Comparison of ENCODE assay signal across 10 cellular contexts in the genomic region with DNA sequence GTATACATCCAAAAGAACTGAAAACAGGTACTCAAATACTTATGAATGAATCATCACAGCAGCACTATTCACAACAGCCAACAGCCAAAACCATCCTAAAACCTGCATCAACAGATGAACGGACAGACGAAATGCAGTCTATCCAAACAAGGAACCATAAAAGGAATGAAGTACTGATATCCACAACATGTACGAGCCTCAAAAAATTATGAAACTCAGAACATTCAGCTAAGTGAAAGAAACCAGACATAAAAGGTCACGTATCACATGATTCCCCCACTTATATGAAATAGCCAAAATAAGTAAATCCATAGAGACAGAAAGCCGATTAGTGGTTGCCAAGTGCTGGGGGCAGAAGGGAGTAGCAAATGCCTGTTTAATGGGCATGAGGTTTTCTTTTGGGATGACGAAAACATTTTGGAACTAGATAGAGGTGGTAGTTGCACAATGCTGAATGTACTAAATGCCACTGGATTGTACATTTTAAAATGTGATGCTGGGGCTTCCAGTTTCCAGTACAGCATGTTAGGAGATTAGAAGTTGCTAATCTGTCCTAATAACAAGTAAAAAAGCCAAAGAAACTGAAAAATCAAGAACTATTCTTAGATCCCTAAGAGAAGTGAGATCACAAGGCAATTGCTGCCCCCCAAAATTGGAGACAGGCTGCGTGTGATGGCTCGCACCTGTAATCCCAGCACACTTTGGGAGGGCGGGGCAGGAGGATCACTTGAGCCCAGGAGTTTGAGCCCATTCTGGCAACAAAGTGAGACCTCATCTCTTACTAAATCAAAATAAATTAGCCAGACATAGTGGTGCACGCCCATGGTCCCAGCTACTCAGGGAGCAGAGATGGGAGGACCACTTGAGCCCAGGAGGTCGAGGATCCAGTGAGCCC. TPM values are rescaled to one million over a fixed set of nuclear protein-coding genes. Genes with fewer than 3 reads are reported as not detected.
A peak's percentile ranks its signal among the peaks of the same experiment; 100 is the strongest.
DNase-seq lines count a peak whose midpoint lies in the region; ATAC-seq and TF ChIP-seq lines count a peak whose summit lies in the region.
"Had no signal": no experiment of that assay in that cellular context is flagged by ENCODE, and none has a peak within 500 bp of the region (broad histone marks: within the 10 kb centered on the region; RNA-seq: fewer than 3 reads in every experiment).

No MANE protein-coding gene starts in this region.

- H3F3A ChIP-seq in OCI-LY1 (ENCODE audit: insufficient read depth, low read length): no peaks in the 10 kb centered on the region

- H3K79me2 ChIP-seq in OCI-LY1 (ENCODE audit: insufficient read depth, low read length): peaks cover 100% of the 10 kb centered on the region

- ATAC-seq in lower lobe of right lung: no peak

- H2AFZ ChIP-seq in OCI-LY1 (ENCODE audit: low read length): no peak overlapping the region

- H3K9me2 ChIP-seq in OCI-LY1 (ENCODE audit: low read depth, low read length): no peaks in the 10 kb centered on the region

- DNase-seq in EH (ENCODE audit: low read depth) (peak; percentile 62), esophagus muscularis mucosa (ENCODE audit: extremely low spot score) (no peak), lower lobe of right lung (no peak), HT-29 (ENCODE audit: low spot score) (no peak), colonic mucosa (no peak), DMS53 treated with DMSO at 0.1 percent for 48 hours (lab: John Stamatoyannopoulos, UW; ENCODE audit: unreplicated experiment) (no peak)
- DNase-seq: activated CD4-positive, alpha-beta T cell treated with anti-CD3 and anti-CD28 coated beads for 48 hours; stimulated activated CD4-positive, alpha-beta T cell treated with anti-CD3 and anti-CD28 coated beads, Interleukin-4, amount 100 ng/mL, for 4 hours had no signal

- TF ChIP-seq CTCF in OCI-LY1 (IDR thresholded peaks at IDR 0.05; ENCODE audit: low read length) (no peak), esophagus muscularis mucosa (IDR thresholded peaks at IDR 0.05) (no peak), lower lobe of right lung (IDR thresholded peaks at IDR 0.05) (no peak), colonic mucosa (IDR thresholded peaks at IDR 0.05) (no peak)

- H3K4me3 ChIP-seq in OCI-LY1 (ENCODE audit: low read depth, low read length, poor library complexity, severe bottlenecking) (no peak overlapping the region), esophagus muscularis mucosa (peak overlapping the region; percentile 10 to 32 (median 27)), rectal smooth muscle tissue (ENCODE audit: low read length) (peak overlapping the region; percentile 9), lower lobe of right lung (no peak overlapping the region), colonic mucosa (no peak overlapping the region)

- no peak for TF ChIP-seq EP300 in esophagus muscularis mucosa (IDR thresholded peaks at IDR 0.05)

- no peak for TF ChIP-seq POLR2A in esophagus muscularis mucosa (IDR thresholded peaks at IDR 0.05; ENCODE audit: low read depth)

- intact Hi-C loops in esophagus muscularis mucosa (cut with DNase I): no loop called here
- intact Hi-C loops in lower lobe of right lung (cut with DNase I): no loop called here
- intact Hi-C loops in colonic mucosa (cut with DNase I): no loop called here

- peak overlapping the region; percentile 13; the same call in 1 of the 2 replicates for H3K4me2 ChIP-seq in OCI-LY1 (ENCODE audit: low read length)

- H3K27me3 ChIP-seq in OCI-LY1 (ENCODE audit: insufficient read depth, low read length) (no peaks in the 10 kb centered on the region), esophagus muscularis mucosa (no peaks in the 10 kb centered on the region), rectal smooth muscle tissue (ENCODE audit: control insufficient read depth, insufficient read depth, low read length) (no peaks in the 10 kb centered on the region), lower lobe of right lung (ENCODE audit: low read depth) (no peaks in the 10 kb centered on the region), colonic mucosa (no peaks in the 10 kb centered on the region)

- H4K20me1 ChIP-seq in OCI-LY1 (ENCODE audit: insufficient read depth, low read length): 0 out of 2 replicates have a peak, but pooled peaks cover 4% of the 10 kb centered on the region

- peaks cover 27% of the 10 kb centered on the region; the same call in 1 of the 2 replicates for H3K36me3 ChIP-seq in OCI-LY1 (ENCODE audit: insufficient read depth, low read length)
- H3K36me3 ChIP-seq in esophagus muscularis mucosa: no peaks in the 10 kb centered on the region
- H3K36me3 ChIP-seq in rectal smooth muscle tissue (ENCODE audit: control insufficient read depth, insufficient read depth, low read length): no peaks in the 10 kb centered on the region
- H3K36me3 ChIP-seq in lower lobe of right lung: no peaks in the 10 kb centered on the region
- no peaks in the 10 kb centered on the region for H3K36me3 ChIP-seq in colonic mucosa

- H3K9me3 ChIP-seq in OCI-LY1 (ENCODE audit: low read length) (no peaks in the 10 kb centered on the region), esophagus muscularis mucosa (no peaks in the 10 kb centered on the region), lower lobe of right lung (no peaks in the 10 kb centered on the region), colonic mucosa (no peaks in the 10 kb centered on the region)

- H3K9ac ChIP-seq in OCI-LY1 (ENCODE audit: low read length) (peak overlapping the region; percentile 10; the same call in 1 of the 2 replicates), rectal smooth muscle tissue (ENCODE audit: low read length) (no peak overlapping the region), colonic mucosa (ENCODE audit: low read depth in 2 of 2, low read length in 2 of 2) (no peak overlapping the region)

- peaks cover 79% of the 10 kb centered on the region for H3K4me1 ChIP-seq in OCI-LY1 (ENCODE audit: insufficient read depth, low read length, severe bottlenecking)
- peaks cover 34 to 62% (median 54%) of the 10 kb centered on the region in 4 donors for H3K4me1 ChIP-seq in esophagus muscularis mucosa
- H3K4me1 ChIP-seq in rectal smooth muscle tissue (ENCODE audit: control insufficient read depth, insufficient read depth, low read length): peaks cover 6% of the 10 kb centered on the region
- H3K4me1 ChIP-seq in lower lobe of right lung: peaks cover 32% of the 10 kb centered on the region
- H3K4me1 ChIP-seq in colonic mucosa: peaks cover under 1% of the 10 kb centered on the region

- H3K27ac ChIP-seq in OCI-LY1 (ENCODE audit: low read depth, low read length, poor library complexity, severe bottlenecking) (peak overlapping the region; percentile 37), esophagus muscularis mucosa (replicated peaks in 1 of 4) (peak overlapping the region; percentile 58 to 66 (median 61)), rectal smooth muscle tissue (ENCODE audit: low read depth, low read length) (peak overlapping the region; percentile 9), lower lobe of right lung (no peak overlapping the region), colonic mucosa (no peak overlapping the region)

- 59% methylated on average over 11 of the region's 11 CpGs for WGBS in esophagus muscularis mucosa

RNA-seq across cellular contexts. Expression of gene CLSTN1, which starts 25.3 kb away (rescaled TPM):
- 100 to 1,000 TPM in 1 of 4 donors, 10 to 100 TPM in 3; 47.1 to 109 (median 72.3) TPM for total RNA-seq in esophagus muscularis mucosa
- 72.3 TPM for total RNA-seq in lower lobe of right lung
- 78.4 and 99.0 TPM in 2 replicates for total RNA-seq in HT-29 (2014; rRNA removed; shearing (Covaris generic))
- total RNA-seq in colonic mucosa: 100 to 1,000 TPM; 215 to 226 TPM

Comparison
In these comparisons a context has a peak if more than half of its experiments do, and no peak if none do; other contexts are left out.
1. H3K27ac ChIP-seq: peak in OCI-LY1 (single experiment), esophagus muscularis mucosa (4 of 4) and rectal smooth muscle tissue (single experiment); none in lower lobe of right lung (single experiment) and colonic mucosa (single experiment).
2. H3K4me3 ChIP-seq: peak in esophagus muscularis mucosa (4 of 4) and rectal smooth muscle tissue (single experiment); none in OCI-LY1 (single experiment), lower lobe of right lung (single experiment) and colonic mucosa (single experiment).